ENCODE assay signal across 8 cellular contexts in genomic region chr13:78897200-78897599, GRCh38.
"Had no signal": no experiment of that assay in that cellular context is flagged by ENCODE, and none has a peak within 500 bp of the region (broad histone marks: within the 10 kb centered on the region; RNA-seq: fewer than 3 reads in every experiment).

No MANE protein-coding gene starts in this region.

- DNase-seq: GDM1, GF-D8 had no signal

- FAIRE-seq: G401.6, GM12878, GM12891, GM12892, GM18507, GM19239 had no signal

- ATAC-seq: GM12878 had no signal

- H3K4me3 ChIP-seq: GM12878 had no signal
